In genomic region chr19:6772028-6772865, GRCh38 we compare ENCODE assay signal across 8 cellular contexts. TPM values are rescaled to one million over a fixed set of nuclear protein-coding genes. Genes with fewer than 3 reads are reported as not detected.
A peak's percentile ranks its signal among the peaks of the same experiment; 100 is the strongest.
DNase-seq lines count a peak whose midpoint lies in the region; ATAC-seq and TF ChIP-seq lines count a peak whose summit lies in the region.

VAV1 (plus strand) TSS chr19:6772708; CDS start chr19:6772808, 100 bp downstream.

- intact Hi-C loops in cardiac septum (cut with DNase I): no loop called here

- DNase-seq in NCI-H526 treated with DMSO at 0.1 percent for 48 hours (lab: John Stamatoyannopoulos, UW): peak; percentile 12
- peak; percentile 80 for DNase-seq in activated CD8-positive, alpha-beta memory T cell treated with anti-CD3 and anti-CD28 coated beads, Interleukin-2, amount 50 U/mL, for 4 hours
- DNase-seq in cardiac septum (ENCODE audit: low spot score): peak; percentile 91
- DNase-seq in stimulated activated CD4-positive, alpha-beta T cell treated with anti-CD3 and anti-CD28 coated beads, Interleukin-1b, Interleukin-23, amount 100 ng/mL, for 24 hours (ENCODE audit: low read depth in 4 of 4, low spot score in 1 of 4): peak; percentile 40 to 80 (median 56)
- DNase-seq in ACHN: no peak

- peak; percentile 88 for TF ChIP-seq POLR2A in GM19193 (IDR thresholded peaks at IDR 0.05; ENCODE audit: extremely low read depth, insufficient read depth, insufficient read length)

- ATAC-seq in GM21360 (IDR thresholded peaks at IDR 0.05; ENCODE audit: unreplicated experiment): no peak
- ATAC-seq in GM21576 (IDR thresholded peaks at IDR 0.05; ENCODE audit: unreplicated experiment): no peak

- in situ Hi-C loops in ACHN (cut with HindIII; ENCODE audit: low pct_ligation_motif_present, low pct_unique_long_range_greater_than_20kb, low sequenced_read_pairs): no loop called here

RNA-seq across cellular contexts. Expression of gene VAV1, which starts in this region (rescaled TPM):
- total RNA-seq in cardiac septum: 1.5 TPM
